In genomic region chr14:85530626-85531025, GRCh38 we compare ENCODE assay signal across 10 cellular contexts. TPM values are rescaled to one million over a fixed set of nuclear protein-coding genes. Genes with fewer than 3 reads are reported as not detected.
DNase-seq lines count a peak whose midpoint lies in the region; ATAC-seq and TF ChIP-seq lines count a peak whose summit lies in the region.
"Had no signal": no experiment of that assay in that cellular context is flagged by ENCODE, and none has a peak within 500 bp of the region (broad histone marks: within the 10 kb centered on the region; RNA-seq: fewer than 3 reads in every experiment).

No MANE protein-coding gene starts in this region.

- peaks cover 27% of the 10 kb centered on the region for H3K4me1 ChIP-seq in ACC112 (ENCODE audit: control insufficient read depth, insufficient read depth, low read length, unreplicated experiment)
- H3K4me1 ChIP-seq in osteoblast (ENCODE audit: insufficient read depth, low read length), result peaks cover 45% of the 10 kb centered on the region

- TF ChIP-seq POLR2A in erythroblast (IDR thresholded peaks at IDR 0.05; ENCODE audit: low read length), result no peak

- H3K27me3 ChIP-seq in ACC112 (ENCODE audit: insufficient read depth, low read length) (no peaks in the 10 kb centered on the region), osteoblast (ENCODE audit: insufficient read depth, low read length) (no peaks in the 10 kb centered on the region)

- peak overlapping the region; percentile 99 for H3K4me2 ChIP-seq in osteoblast (ENCODE audit: insufficient read depth, low read length)

- H4K20me1 ChIP-seq in osteoblast (ENCODE audit: insufficient read depth, low read length), result no peaks in the 10 kb centered on the region

- no peak for TF ChIP-seq CTCF in fibroblast of villous mesenchyme (IDR thresholded peaks at IDR 0.05; ENCODE audit: insufficient read depth, low read depth, low read length)
- TF ChIP-seq CTCF in osteoblast (IDR thresholded peaks at IDR 0.05; ENCODE audit: extremely low read depth, low read depth, low read length), result no peak

- peak overlapping the region; percentile 81 for H3K4me3 ChIP-seq in ACC112 (ENCODE audit: low read depth, low read length)
- H3K4me3 ChIP-seq in fibroblast of villous mesenchyme (ENCODE audit: low read depth, low read length), result peak overlapping the region; percentile 87
- peak overlapping the region; percentile 73 for H3K4me3 ChIP-seq in osteoblast (ENCODE audit: insufficient read depth, low read length)

- ATAC-seq in GM21576 (IDR thresholded peaks at IDR 0.05; ENCODE audit: unreplicated experiment), result no peak

- peaks cover 16% of the 10 kb centered on the region for H3K79me2 ChIP-seq in ACC112 (ENCODE audit: control insufficient read depth, insufficient read depth, low read length, unreplicated experiment)
- peaks cover 34% of the 10 kb centered on the region for H3K79me2 ChIP-seq in osteoblast (ENCODE audit: insufficient read depth, low read length)

- H3K36me3 ChIP-seq in ACC112 (ENCODE audit: insufficient read depth, low read length) (no peaks in the 10 kb centered on the region), osteoblast (ENCODE audit: insufficient read depth, low read length) (no peaks in the 10 kb centered on the region)

- H3K9me3 ChIP-seq in osteoblast (ENCODE audit: low read depth, low read length), result no peaks in the 10 kb centered on the region

- peak overlapping the region; percentile 89 for H2AFZ ChIP-seq in ACC112 (ENCODE audit: low read length, unreplicated experiment)
- peak overlapping the region; percentile 95 for H2AFZ ChIP-seq in osteoblast (ENCODE audit: low read length)

- DNase-seq in SK-N-DZ (ENCODE audit: low spot score), result peak; percentile 10
- no peak for DNase-seq in fibroblast of villous mesenchyme (ENCODE audit: low read depth)
- DNase-seq in osteoblast (ENCODE audit: insufficient read length, low spot score, missing footprints), result peak; percentile 62
- no peak for DNase-seq in erythroblast (lab: John Stamatoyannopoulos, UW)
- no peak for DNase-seq in NCI-H774 (lab: John Stamatoyannopoulos, UW)
- DNase-seq in stimulated activated naive CD4-positive, alpha-beta T cell (lab: John Stamatoyannopoulos, UW), result no peak
- DNase-seq: COR-L47, NCI-H1048 had no signal

- peak overlapping the region; percentile 61; the same call in 1 of the 2 replicates for H3K27ac ChIP-seq in ACC112 (ENCODE audit: low read depth, low read length)
- H3K27ac ChIP-seq in osteoblast (ENCODE audit: low read depth, low read length), result peak overlapping the region; percentile 94

RNA-seq across cellular contexts. Expression of gene FLRT2, which starts 0.7 kb away (rescaled TPM):
- 2.9 and 4.6 TPM in 2 replicates for polyA plus RNA-seq in SK-N-DZ (2014; cell fraction: cytosol; rRNA removed)
- polyA plus RNA-seq in SK-N-DZ (2014; cell fraction: nucleus; rRNA removed), result 22.4 and 25.8 TPM in 2 replicates
- total RNA-seq in fibroblast of villous mesenchyme (12.9 and 14.7 TPM in 2 replicates), osteoblast (39.1 and 46.3 TPM in 2 replicates)

Comparison
In these comparisons a context has a peak if more than half of its experiments do, and no peak if none do; other contexts are left out.
1. DNase-seq: peak in SK-N-DZ (single experiment) and osteoblast (single experiment); none in fibroblast of villous mesenchyme (single experiment), erythroblast (0 of 2), NCI-H774 (single experiment) and stimulated activated naive CD4-positive, alpha-beta T cell (0 of 6).
2. Peak in every context shown above with its lines, with median percentiles within 50 percentile points of each other: H3K4me3 ChIP-seq.